22 cellular contexts compared by ENCODE assay signal in genomic region chr6:33215281-33215680, GRCh38.
"Had no signal": no experiment of that assay in that cellular context is flagged by ENCODE, and none has a peak within 500 bp of the region (broad histone marks: within the 10 kb centered on the region; RNA-seq: fewer than 3 reads in every experiment).

No MANE protein-coding gene starts in this region.

- H3K9me3 Mint-ChIP-seq: activated naive CD4-positive, alpha-beta T cell treated with anti-CD3 and anti-CD28 coated beads, Interleukin-2, amount 50 U/mL, for 72 hours; activated T-helper 2 cell treated with anti-CD3 and anti-CD28 coated beads, Interferon-gamma antibody, Interleukin-2, Interleukin-4, amounts not matched to agents 10 μg/mL and 5 μg/mL and 100 μg/mL, durations not matched to agents 14 hours and 24 hours and 36 hours; dendritic cell treated with granulocyte-macrophage colony-stimulating factor and Interleukin-4, amounts not matched to agents 40 ng/mL and 50 ng/mL, for 4 days; effector memory CD8-positive, alpha-beta T cell; stimulated activated naive B cell treated with anti-CD40 and anti-IgM and Interleukin-4, amounts not matched to agents 10 μg/mL and 1 μg/mL and 100 μg/mL, for 72 hours; T-cell had no signal

- H3K4me3 ChIP-seq: heart right ventricle, lower lobe of right lung, transverse colon had no signal

- DNase-seq: activated CD4-positive, alpha-beta T cell treated with anti-CD3 and anti-CD28 coated beads, Interleukin-2, amount 50 U/mL, for 4 hours; activated CD8-positive, alpha-beta memory T cell treated with anti-CD3 and anti-CD28 coated beads, Interleukin-2, amount 10 ng/mL, durations not matched to agents 7 days and 5 days; activated T-cell treated with anti-CD3 and anti-CD28 coated beads, Interleukin-2, amount 50 U/mL, for 1 hour; anterior cingulate cortex; brain microvascular endothelial cell; effector memory CD8-positive, alpha-beta T cell; heart right ventricle; left cardiac atrium; lower lobe of right lung; midbrain; stimulated activated CD4-positive, alpha-beta T cell treated with anti-CD3 and anti-CD28 coated beads, Interleukin-2, amount 100 ng/mL, for 48 hours; stimulated activated naive B cell treated with anti-CD40 and anti-IgM and Interleukin-4, amounts not matched to agents 10 μg/mL and 1 μg/mL and 100 μg/mL, for 72 hours; substantia nigra; T-cell; T1000; transverse colon had no signal

- H3K9me3 ChIP-seq: heart right ventricle, lower lobe of right lung, neutrophil, transverse colon had no signal

- H3K27ac Mint-ChIP-seq: activated CD8-positive, alpha-beta memory T cell treated with anti-CD3 and anti-CD28 coated beads, Interleukin-2, amount 10 ng/mL, durations not matched to agents 7 days and 5 days; activated T-helper 2 cell treated with anti-CD3 and anti-CD28 coated beads, Interferon-gamma antibody, Interleukin-2, Interleukin-4, amounts not matched to agents 10 μg/mL and 5 μg/mL and 100 μg/mL, durations not matched to agents 14 hours and 24 hours and 36 hours; dendritic cell treated with granulocyte-macrophage colony-stimulating factor and Interleukin-4, amounts not matched to agents 40 ng/mL and 50 ng/mL, for 4 days; effector memory CD8-positive, alpha-beta T cell; stimulated activated naive B cell treated with anti-CD40 and anti-IgM and Interleukin-4, amounts not matched to agents 10 μg/mL and 1 μg/mL and 100 μg/mL, for 72 hours had no signal

- H3K36me3 Mint-ChIP-seq: activated naive CD4-positive, alpha-beta T cell treated with anti-CD3 and anti-CD28 coated beads, Interleukin-2, amount 50 U/mL, for 72 hours had no signal

- H3K4me3 Mint-ChIP-seq: activated CD8-positive, alpha-beta memory T cell treated with anti-CD3 and anti-CD28 coated beads, Interleukin-2, amount 10 ng/mL, durations not matched to agents 7 days and 5 days; dendritic cell treated with granulocyte-macrophage colony-stimulating factor and Interleukin-4, amounts not matched to agents 40 ng/mL and 50 ng/mL, for 4 days; effector memory CD8-positive, alpha-beta T cell; stimulated activated naive B cell treated with anti-CD40 and anti-IgM and Interleukin-4, amounts not matched to agents 10 μg/mL and 1 μg/mL and 100 μg/mL, for 72 hours had no signal

- ATAC-seq: activated CD4-positive, CD25-positive, alpha-beta regulatory T cell treated with anti-CD3 and anti-CD28 coated beads, Interleukin-2, amount 50 U/mL, for 24 hours; activated CD8-positive, alpha-beta memory T cell treated with anti-CD3 and anti-CD28 coated beads, Interleukin-2, amount 10 ng/mL, durations not matched to agents 7 days and 5 days; effector memory CD8-positive, alpha-beta T cell; heart right ventricle; left cardiac atrium; lower lobe of right lung; stimulated activated naive B cell treated with anti-CD40 and anti-IgM and Interleukin-4, amounts not matched to agents 10 μg/mL and 1 μg/mL and 100 μg/mL, for 72 hours had no signal

- H3K27me3 ChIP-seq: brain microvascular endothelial cell had no signal

- H3K27ac ChIP-seq: brain microvascular endothelial cell, epithelial cell of prostate, heart right ventricle, lower lobe of right lung, neutrophil, transverse colon had no signal
